ENCODE assay signal across 13 cellular contexts in genomic region chr4:83036991-83037390, GRCh38. TPM values are rescaled to one million over a fixed set of nuclear protein-coding genes. Genes with fewer than 3 reads are reported as not detected.
DNase-seq lines count a peak whose midpoint lies in the region; ATAC-seq and TF ChIP-seq lines count a peak whose summit lies in the region.
"Had no signal": no experiment of that assay in that cellular context is flagged by ENCODE, and none has a peak within 500 bp of the region (broad histone marks: within the 10 kb centered on the region; RNA-seq: fewer than 3 reads in every experiment).

No MANE protein-coding gene starts in this region.

- no peak for TF ChIP-seq CTCF in Panc1 (IDR thresholded peaks at IDR 0.05)
- no peak for TF ChIP-seq CTCF in epithelial cell of esophagus (IDR thresholded peaks at IDR 0.05; ENCODE audit: insufficient read depth, low read depth, low read length, missing control alignments)
- no peak for TF ChIP-seq CTCF in osteocyte (IDR thresholded peaks at IDR 0.05)

- POLR2A ChIA-PET in activated CD4-positive, alpha-beta memory T cell treated with anti-CD3 and anti-CD28 coated beads, Interleukin-2, amount 10 ng/mL, durations not matched to agents 7 days and 5 days (lab: Charles Lee): interaction anchor here (0.6 to 2.0 kb wide), 4 partner anchors 25 to 1564 kb away, joined by 3 to 12 read pairs (median 6); partner anchors contain the start of genes COQ2, LIN54 and THAP9
- POLR2A ChIA-PET in activated CD4-positive, alpha-beta memory T cell treated with anti-CD3 and anti-CD28 coated beads for 36 hours (lab: Charles Lee): interaction anchor here (1.2 kb wide), 1 partner anchor 24 kb away, joined by 3 read pairs; no protein-coding TSS in a partner anchor
- POLR2A ChIA-PET in Panc1 (lab: Charles Lee): interaction anchor here (0.5 to 0.6 kb wide), 3 partner anchors 26 to 244 kb away, joined by 3 to 4 read pairs (median 3); no protein-coding TSS in a partner anchor

- H3K4me3 ChIP-seq in Panc1 (ENCODE audit: low read depth in 2 of 2, low read length in 2 of 2) (peak overlapping the region; percentile 16 to 86; a peak in 3 of 4 replicates), epithelial cell of esophagus (ENCODE audit: low read length) (no peak overlapping the region)
- H3K4me3 ChIP-seq: GM23338, skin epidermis had no signal

- intact Hi-C loops in activated CD4-positive, alpha-beta memory T cell treated with anti-CD3 and anti-CD28 coated beads for 36 hours (cut with micrococcal nuclease): no loop called here
- intact Hi-C loops in Panc1 (cut with micrococcal nuclease; ENCODE audit: unreplicated experiment): no loop called here

- H3K4me1 ChIP-seq in Panc1 (ENCODE audit: control insufficient read depth, insufficient read depth, low read length): peaks cover 16% of the 10 kb centered on the region

- DNase-seq in activated CD4-positive, alpha-beta memory T cell treated with anti-CD3 and anti-CD28 coated beads, Interleukin-2, amount 10 ng/mL, durations not matched to agents 7 days and 5 days: no peak
- no peak for DNase-seq in activated CD4-positive, alpha-beta memory T cell treated with anti-CD3 and anti-CD28 coated beads for 36 hours
- no peak for DNase-seq in Panc1 (ENCODE audit: low read depth, low spot score)
- DNase-seq in epithelial cell of esophagus (ENCODE audit: low read depth): peak; percentile 39
- no peak for DNase-seq in osteocyte (ENCODE audit: extremely low spot score, unreplicated experiment)
- DNase-seq in middle frontal gyrus (ENCODE audit: extremely low spot score, low spot score): no peak
- DNase-seq: ACHN; activated CD4-positive, alpha-beta T cell treated with anti-CD3 and anti-CD28 coated beads, Interleukin-2, amount 50 U/mL, for 4 hours had no signal

- H3K36me3 ChIP-seq in Panc1 (ENCODE audit: control insufficient read depth, insufficient read depth, low read length): peaks cover 5% of the 10 kb centered on the region; the same call in 1 of the 2 replicates

- H3K4me1 Mint-ChIP-seq in activated CD4-positive, alpha-beta memory T cell treated with anti-CD3 and anti-CD28 coated beads, Interleukin-2, amount 10 ng/mL, durations not matched to agents 7 days and 5 days: peaks cover 34% of the 10 kb centered on the region
- H3K4me1 Mint-ChIP-seq in activated CD4-positive, alpha-beta memory T cell treated with anti-CD3 and anti-CD28 coated beads for 36 hours (ENCODE audit: low read depth): peaks cover 37% of the 10 kb centered on the region
- peaks cover 18% of the 10 kb centered on the region for H3K4me1 Mint-ChIP-seq in osteocyte (ENCODE audit: unreplicated experiment)
- H3K4me1 Mint-ChIP-seq: GM23338 had no signal

- H3K27me3 Mint-ChIP-seq in activated CD4-positive, alpha-beta memory T cell treated with anti-CD3 and anti-CD28 coated beads, Interleukin-2, amount 10 ng/mL, durations not matched to agents 7 days and 5 days: peaks cover under 1% of the 10 kb centered on the region
- H3K27me3 Mint-ChIP-seq in activated CD4-positive, alpha-beta memory T cell treated with anti-CD3 and anti-CD28 coated beads for 36 hours: no peaks in the 10 kb centered on the region
- H3K27me3 Mint-ChIP-seq in osteocyte (ENCODE audit: unreplicated experiment): peaks cover 1% of the 10 kb centered on the region

- H3K27ac Mint-ChIP-seq in activated CD4-positive, alpha-beta memory T cell treated with anti-CD3 and anti-CD28 coated beads, Interleukin-2, amount 10 ng/mL, durations not matched to agents 7 days and 5 days: no peak overlapping the region
- H3K27ac Mint-ChIP-seq in activated CD4-positive, alpha-beta memory T cell treated with anti-CD3 and anti-CD28 coated beads for 36 hours: no peak overlapping the region
- H3K27ac Mint-ChIP-seq in osteocyte (ENCODE audit: unreplicated experiment): peak overlapping the region; percentile 32
- H3K27ac Mint-ChIP-seq: GM23338 had no signal

- H3K4me3 Mint-ChIP-seq in activated CD4-positive, alpha-beta memory T cell treated with anti-CD3 and anti-CD28 coated beads, Interleukin-2, amount 10 ng/mL, durations not matched to agents 7 days and 5 days: peak overlapping the region; percentile 3
- no peak overlapping the region for H3K4me3 Mint-ChIP-seq in activated CD4-positive, alpha-beta memory T cell treated with anti-CD3 and anti-CD28 coated beads for 36 hours
- H3K4me3 Mint-ChIP-seq in osteocyte (ENCODE audit: unreplicated experiment): peak overlapping the region; percentile 98

- no TSS peak for BruUV-seq in Panc1 (replicated peaks; lab: Mats Ljungman, UMichigan)

- no peak for ATAC-seq in Panc1
- no peak for ATAC-seq in HG03045 (IDR thresholded peaks at IDR 0.05; ENCODE audit: unreplicated experiment)
- ATAC-seq in GM18505 (IDR thresholded peaks at IDR 0.05; ENCODE audit: unreplicated experiment): no peak
- ATAC-seq: GM23338, left lobe of liver had no signal

- H3K27me3 ChIP-seq in Panc1 (ENCODE audit: control insufficient read depth, insufficient read depth, low read length): no peaks in the 10 kb centered on the region

- H3K27ac ChIP-seq in Panc1 (ENCODE audit: low read length): peak overlapping the region; percentile 51; the same call in 1 of the 2 replicates

- no peak for TF ChIP-seq POLR2A in GM18505 (IDR thresholded peaks at IDR 0.05; ENCODE audit: borderline replicate concordance, extremely low read depth, insufficient read depth, insufficient read length)

- CTCF ChIA-PET in activated CD4-positive, alpha-beta memory T cell treated with anti-CD3 and anti-CD28 coated beads, Interleukin-2, amount 10 ng/mL, durations not matched to agents 7 days and 5 days (lab: Charles Lee): interaction anchor here (1.3 to 2.1 kb wide), 3 partner anchors 61 to 247 kb away, joined by 3 to 7 read pairs (median 3); partner anchors contain the start of gene COQ2
- CTCF ChIA-PET in activated CD4-positive, alpha-beta memory T cell treated with anti-CD3 and anti-CD28 coated beads for 36 hours (lab: Charles Lee): interaction anchor here (1.0 to 5.1 kb wide), 5 partner anchors 8 to 245 kb away, joined by 3 to 53 read pairs (median 5); partner anchors contain the start of gene COQ2
- CTCF ChIA-PET in Panc1 (lab: Charles Lee): no interaction called here

- H3K9me3 ChIP-seq in Panc1 (ENCODE audit: control insufficient read depth, insufficient read depth, low read depth, low read length): no peaks in the 10 kb centered on the region

- no peaks in the 10 kb centered on the region for H3K9me3 Mint-ChIP-seq in activated CD4-positive, alpha-beta memory T cell treated with anti-CD3 and anti-CD28 coated beads, Interleukin-2, amount 10 ng/mL, durations not matched to agents 7 days and 5 days
- no peaks in the 10 kb centered on the region for H3K9me3 Mint-ChIP-seq in activated CD4-positive, alpha-beta memory T cell treated with anti-CD3 and anti-CD28 coated beads for 36 hours
- H3K9me3 Mint-ChIP-seq in osteocyte (ENCODE audit: unreplicated experiment): no peaks in the 10 kb centered on the region
- H3K9me3 Mint-ChIP-seq: GM23338 had no signal

- H3K36me3 Mint-ChIP-seq in activated CD4-positive, alpha-beta memory T cell treated with anti-CD3 and anti-CD28 coated beads, Interleukin-2, amount 10 ng/mL, durations not matched to agents 7 days and 5 days (ENCODE audit: low read depth): peaks cover 5% of the 10 kb centered on the region
- H3K36me3 Mint-ChIP-seq in activated CD4-positive, alpha-beta memory T cell treated with anti-CD3 and anti-CD28 coated beads for 36 hours: no peaks in the 10 kb centered on the region
- H3K36me3 Mint-ChIP-seq in osteocyte (ENCODE audit: unreplicated experiment): peaks cover 3% of the 10 kb centered on the region

- in situ Hi-C loops in Panc1 (cut with HindIII; ENCODE audit: low pct_unique_long_range_greater_than_20kb, low sequenced_read_pairs): no loop called here

RNA-seq across cellular contexts. Expression of gene COPS4, which starts 2.0 kb away (rescaled TPM):
- total RNA-seq in activated CD4-positive, alpha-beta memory T cell treated with anti-CD3 and anti-CD28 coated beads, Interleukin-2, amount 10 ng/mL, durations not matched to agents 7 days and 5 days: 10 to 100 TPM; 30.9 to 32.8 TPM
- total RNA-seq in activated CD4-positive, alpha-beta memory T cell treated with anti-CD3 and anti-CD28 coated beads for 36 hours: 10 to 100 TPM; 38.5 to 40.6 TPM
- total RNA-seq in Panc1 (2021; ENCODE audit: unreplicated experiment) (23.7 TPM), osteocyte (33.8 and 38.5 TPM in 2 replicates)
- 26.8 TPM for polyA plus RNA-seq in Panc1 (2012; ENCODE audit: insufficient read length)

RNA-seq across cellular contexts. Expression of gene LIN54, which starts 26.4 kb away (rescaled TPM):
- total RNA-seq in activated CD4-positive, alpha-beta memory T cell treated with anti-CD3 and anti-CD28 coated beads, Interleukin-2, amount 10 ng/mL, durations not matched to agents 7 days and 5 days: 10 to 100 TPM; 34.6 to 36.9 TPM
- 10 to 100 TPM; 21.5 to 22.7 TPM for total RNA-seq in activated CD4-positive, alpha-beta memory T cell treated with anti-CD3 and anti-CD28 coated beads for 36 hours
- total RNA-seq in Panc1 (2021; ENCODE audit: unreplicated experiment) (14.5 TPM), osteocyte (12.6 TPM in 2 replicates)
- polyA plus RNA-seq in Panc1 (2012; ENCODE audit: insufficient read length): 4.3 TPM
